ENCODE assay signal across 1 cellular context in genomic region chr20:32580970-32581838, GRCh38.
TF ChIP-seq lines count a peak whose summit lies in the region.

No MANE protein-coding gene starts in this region.

TF ChIP-seq in HepG2, 621 proteins besides CTCF, POLR2A, EP300 and RAD21 (continued from another document and continues in another):
- TF ChIP-seq, protein P1, sequence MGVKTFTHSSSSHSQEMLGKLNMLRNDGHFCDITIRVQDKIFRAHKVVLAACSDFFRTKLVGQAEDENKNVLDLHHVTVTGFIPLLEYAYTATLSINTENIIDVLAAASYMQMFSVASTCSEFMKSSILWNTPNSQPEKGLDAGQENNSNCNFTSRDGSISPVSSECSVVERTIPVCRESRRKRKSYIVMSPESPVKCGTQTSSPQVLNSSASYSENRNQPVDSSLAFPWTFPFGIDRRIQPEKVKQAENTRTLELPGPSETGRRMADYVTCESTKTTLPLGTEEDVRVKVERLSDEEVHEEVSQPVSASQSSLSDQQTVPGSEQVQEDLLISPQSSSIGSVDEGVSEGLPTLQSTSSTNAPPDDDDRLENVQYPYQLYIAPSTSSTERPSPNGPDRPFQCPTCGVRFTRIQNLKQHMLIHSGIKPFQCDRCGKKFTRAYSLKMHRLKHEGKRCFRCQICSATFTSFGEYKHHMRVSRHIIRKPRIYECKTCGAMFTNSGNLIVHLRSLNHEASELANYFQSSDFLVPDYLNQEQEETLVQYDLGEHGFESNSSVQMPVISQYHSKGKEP (CRISPR knock-in tag; IDR thresholded peaks at IDR 0.05), result no peak
- TF ChIP-seq MTF1 (CRISPR knock-in tag; IDR thresholded peaks at IDR 0.05) (no peak), EZH2 (conservative IDR thresholded peaks at IDR 0.05; ENCODE audit: low read depth, low read length) (no peak), ZNF646 (CRISPR knock-in tag; IDR thresholded peaks at IDR 0.05) (no peak), MLLT10 (CRISPR knock-in tag; IDR thresholded peaks at IDR 0.05) (no peak), JDP2 (CRISPR knock-in tag; IDR thresholded peaks at IDR 0.05; ENCODE audit: borderline replicate concordance) (no peak), CENPX (CRISPR knock-in tag; IDR thresholded peaks at IDR 0.05) (no peak), ZNF430 (CRISPR knock-in tag; IDR thresholded peaks at IDR 0.05) (peak; percentile 38; the same call in 1 of the 2 replicates), RELA (CRISPR knock-in tag; IDR thresholded peaks at IDR 0.05) (no peak), KLF6 (CRISPR knock-in tag; IDR thresholded peaks at IDR 0.05) (0 out of 2 replicates have a peak, but pooled peaks have one; percentile 22), KAT7 (CRISPR knock-in tag; IDR thresholded peaks at IDR 0.05; ENCODE audit: borderline replicate concordance) (peak; percentile 42; the same call in 1 of the 2 replicates), DNMT3B (CRISPR knock-in tag; conservative IDR thresholded peaks at IDR 0.05) (no peak), ZNF75D (CRISPR knock-in tag; IDR thresholded peaks at IDR 0.05; ENCODE audit: borderline replicate concordance) (no peak), ZNF790 (CRISPR knock-in tag; IDR thresholded peaks at IDR 0.05; ENCODE audit: borderline replicate concordance) (no peak; the same call in 1 of the 2 replicates), SRSF4 (IDR thresholded peaks at IDR 0.05; ENCODE audit: low read depth, low read length, poor library complexity, severe bottlenecking) (no peak), DR1 (CRISPR knock-in tag; IDR thresholded peaks at IDR 0.05) (no peak), IKZF4 (CRISPR knock-in tag; IDR thresholded peaks at IDR 0.05; ENCODE audit: borderline replicate concordance, low read depth, not compliant biosample characterization) (no peak), ZNF138 (CRISPR knock-in tag; IDR thresholded peaks at IDR 0.05; ENCODE audit: low read depth) (0 out of 2 replicates have a peak, but pooled peaks have one; percentile 19), HMG20B (CRISPR knock-in tag; conservative IDR thresholded peaks at IDR 0.05) (0 out of 2 replicates have a peak, but pooled peaks have one; percentile 11), ZNF691 (CRISPR knock-in tag; IDR thresholded peaks at IDR 0.05; ENCODE audit: borderline replicate concordance, low read depth) (no peak), EEA1 (CRISPR knock-in tag; IDR thresholded peaks at IDR 0.05; ENCODE audit: borderline replicate concordance) (no peak), MIER2 (CRISPR knock-in tag; IDR thresholded peaks at IDR 0.05) (no peak), ASH2L (IDR thresholded peaks at IDR 0.05; ENCODE audit: insufficient read length, low read depth, low read length) (no peak), ZNF275 (CRISPR knock-in tag; IDR thresholded peaks at IDR 0.05; ENCODE audit: borderline replicate concordance) (no peak), YY1 (IDR thresholded peaks at IDR 0.05; ENCODE audit: insufficient read depth, insufficient replicate concordance, low read depth, low read length) (no peak), ZNF431 (CRISPR knock-in tag; IDR thresholded peaks at IDR 0.05; ENCODE audit: borderline replicate concordance, low read depth) (no peak), ZNF12 (CRISPR knock-in tag; IDR thresholded peaks at IDR 0.05) (no peak), ZNF598 (CRISPR knock-in tag; IDR thresholded peaks at IDR 0.05; ENCODE audit: borderline replicate concordance) (no peak), PHF5A (CRISPR knock-in tag; IDR thresholded peaks at IDR 0.05; ENCODE audit: low read depth, unreplicated experiment) (no peak), ZFP1 (CRISPR knock-in tag; IDR thresholded peaks at IDR 0.05) (no peak), BRD4 (CRISPR knock-in tag; IDR thresholded peaks at IDR 0.05) (0 out of 2 replicates have a peak, but pooled peaks have one; percentile 48), MAFF (IDR thresholded peaks at IDR 0.05; ENCODE audit: low read depth, low read length) (no peak)
- TF ChIP-seq, protein P2, sequence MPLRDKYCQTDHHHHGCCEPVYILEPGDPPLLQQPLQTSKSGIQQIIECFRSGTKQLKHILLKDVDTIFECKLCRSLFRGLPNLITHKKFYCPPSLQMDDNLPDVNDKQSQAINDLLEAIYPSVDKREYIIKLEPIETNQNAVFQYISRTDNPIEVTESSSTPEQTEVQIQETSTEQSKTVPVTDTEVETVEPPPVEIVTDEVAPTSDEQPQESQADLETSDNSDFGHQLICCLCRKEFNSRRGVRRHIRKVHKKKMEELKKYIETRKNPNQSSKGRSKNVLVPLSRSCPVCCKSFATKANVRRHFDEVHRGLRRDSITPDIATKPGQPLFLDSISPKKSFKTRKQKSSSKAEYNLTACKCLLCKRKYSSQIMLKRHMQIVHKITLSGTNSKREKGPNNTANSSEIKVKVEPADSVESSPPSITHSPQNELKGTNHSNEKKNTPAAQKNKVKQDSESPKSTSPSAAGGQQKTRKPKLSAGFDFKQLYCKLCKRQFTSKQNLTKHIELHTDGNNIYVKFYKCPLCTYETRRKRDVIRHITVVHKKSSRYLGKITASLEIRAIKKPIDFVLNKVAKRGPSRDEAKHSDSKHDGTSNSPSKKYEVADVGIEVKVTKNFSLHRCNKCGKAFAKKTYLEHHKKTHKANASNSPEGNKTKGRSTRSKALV (CRISPR knock-in tag; IDR thresholded peaks at IDR 0.05), result no peak
- TF ChIP-seq, protein P3, sequence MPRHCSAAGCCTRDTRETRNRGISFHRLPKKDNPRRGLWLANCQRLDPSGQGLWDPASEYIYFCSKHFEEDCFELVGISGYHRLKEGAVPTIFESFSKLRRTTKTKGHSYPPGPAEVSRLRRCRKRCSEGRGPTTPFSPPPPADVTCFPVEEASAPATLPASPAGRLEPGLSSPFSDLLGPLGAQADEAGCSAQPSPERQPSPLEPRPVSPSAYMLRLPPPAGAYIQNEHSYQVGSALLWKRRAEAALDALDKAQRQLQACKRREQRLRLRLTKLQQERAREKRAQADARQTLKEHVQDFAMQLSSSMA (CRISPR knock-in tag; IDR thresholded peaks at IDR 0.05), result 0 out of 2 replicates have a peak, but pooled peaks have one; percentile 66
- TF ChIP-seq, protein P4, sequence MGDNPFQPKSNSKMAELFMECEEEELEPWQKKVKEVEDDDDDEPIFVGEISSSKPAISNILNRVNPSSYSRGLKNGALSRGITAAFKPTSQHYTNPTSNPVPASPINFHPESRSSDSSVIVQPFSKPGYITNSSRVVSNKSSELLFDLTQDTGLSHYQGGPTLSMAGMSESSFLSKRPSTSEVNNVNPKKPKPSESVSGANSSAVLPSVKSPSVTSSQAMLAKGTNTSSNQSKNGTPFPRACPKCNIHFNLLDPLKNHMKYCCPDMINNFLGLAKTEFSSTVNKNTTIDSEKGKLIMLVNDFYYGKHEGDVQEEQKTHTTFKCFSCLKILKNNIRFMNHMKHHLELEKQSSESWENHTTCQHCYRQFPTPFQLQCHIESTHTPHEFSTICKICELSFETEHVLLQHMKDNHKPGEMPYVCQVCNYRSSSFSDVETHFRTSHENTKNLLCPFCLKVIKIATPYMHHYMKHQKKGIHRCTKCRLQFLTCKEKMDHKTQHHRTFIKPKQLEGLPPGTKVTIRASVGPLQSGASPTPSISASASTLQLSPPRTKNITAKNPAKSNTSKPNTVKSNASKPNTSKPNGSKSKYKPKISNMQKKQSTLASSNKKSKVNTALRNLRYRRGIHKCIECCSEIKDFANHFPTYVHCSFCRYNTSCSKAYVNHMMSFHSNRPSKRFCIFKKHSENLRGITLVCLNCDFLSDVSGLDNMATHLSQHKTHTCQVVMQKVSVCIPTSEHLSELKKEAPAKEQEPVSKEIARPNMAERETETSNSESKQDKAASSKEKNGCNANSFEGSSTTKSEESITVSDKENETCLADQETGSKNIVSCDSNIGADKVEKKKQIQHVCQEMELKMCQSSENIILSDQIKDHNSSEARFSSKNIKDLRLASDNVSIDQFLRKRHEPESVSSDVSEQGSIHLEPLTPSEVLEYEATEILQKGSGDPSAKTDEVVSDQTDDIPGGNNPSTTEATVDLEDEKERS (CRISPR knock-in tag; IDR thresholded peaks at IDR 0.05), result no peak
- TF ChIP-seq, protein P5, sequence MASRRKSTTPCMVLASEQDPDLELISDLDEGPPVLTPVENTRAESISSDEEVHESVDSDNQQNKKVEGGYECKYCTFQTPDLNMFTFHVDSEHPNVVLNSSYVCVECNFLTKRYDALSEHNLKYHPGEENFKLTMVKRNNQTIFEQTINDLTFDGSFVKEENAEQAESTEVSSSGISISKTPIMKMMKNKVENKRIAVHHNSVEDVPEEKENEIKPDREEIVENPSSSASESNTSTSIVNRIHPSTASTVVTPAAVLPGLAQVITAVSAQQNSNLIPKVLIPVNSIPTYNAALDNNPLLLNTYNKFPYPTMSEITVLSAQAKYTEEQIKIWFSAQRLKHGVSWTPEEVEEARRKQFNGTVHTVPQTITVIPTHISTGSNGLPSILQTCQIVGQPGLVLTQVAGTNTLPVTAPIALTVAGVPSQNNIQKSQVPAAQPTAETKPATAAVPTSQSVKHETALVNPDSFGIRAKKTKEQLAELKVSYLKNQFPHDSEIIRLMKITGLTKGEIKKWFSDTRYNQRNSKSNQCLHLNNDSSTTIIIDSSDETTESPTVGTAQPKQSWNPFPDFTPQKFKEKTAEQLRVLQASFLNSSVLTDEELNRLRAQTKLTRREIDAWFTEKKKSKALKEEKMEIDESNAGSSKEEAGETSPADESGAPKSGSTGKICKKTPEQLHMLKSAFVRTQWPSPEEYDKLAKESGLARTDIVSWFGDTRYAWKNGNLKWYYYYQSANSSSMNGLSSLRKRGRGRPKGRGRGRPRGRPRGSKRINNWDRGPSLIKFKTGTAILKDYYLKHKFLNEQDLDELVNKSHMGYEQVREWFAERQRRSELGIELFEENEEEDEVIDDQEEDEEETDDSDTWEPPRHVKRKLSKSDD (CRISPR knock-in tag; IDR thresholded peaks at IDR 0.05; ENCODE audit: low read depth), result no peak
- TF ChIP-seq, protein P6, sequence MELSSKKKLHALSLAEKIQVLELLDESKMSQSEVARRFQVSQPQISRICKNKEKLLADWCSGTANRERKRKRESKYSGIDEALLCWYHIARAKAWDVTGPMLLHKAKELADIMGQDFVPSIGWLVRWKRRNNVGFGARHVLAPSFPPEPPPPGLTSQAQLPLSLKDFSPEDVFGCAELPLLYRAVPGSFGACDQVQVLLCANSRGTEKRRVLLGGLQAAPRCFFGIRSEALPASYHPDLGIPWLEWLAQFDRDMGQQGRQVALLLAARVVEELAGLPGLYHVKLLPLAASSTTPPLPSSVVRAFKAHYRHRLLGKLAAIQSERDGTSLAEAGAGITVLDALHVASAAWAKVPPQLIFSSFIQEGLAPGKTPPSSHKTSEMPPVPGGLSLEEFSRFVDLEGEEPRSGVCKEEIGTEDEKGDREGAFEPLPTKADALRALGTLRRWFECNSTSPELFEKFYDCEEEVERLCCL (CRISPR knock-in tag; IDR thresholded peaks at IDR 0.05; ENCODE audit: borderline replicate concordance), result no peak
